In the genomic region with DNA sequence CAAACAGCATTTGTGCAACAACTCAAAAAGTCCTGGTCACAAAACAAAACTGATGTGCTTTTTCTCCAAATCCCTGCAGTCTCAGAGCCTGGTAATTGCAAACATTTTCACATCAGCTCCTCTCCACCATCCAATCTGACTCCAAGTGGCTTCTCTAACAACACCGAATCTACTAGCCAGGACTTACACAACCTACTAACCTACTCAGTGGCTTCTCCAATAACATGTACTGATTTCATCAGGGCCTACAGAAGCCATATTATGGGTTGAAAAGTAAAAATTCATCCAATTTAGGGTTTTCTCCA, we compare ENCODE assay signal across 19 cellular contexts.
DNase-seq lines count a peak whose midpoint lies in the region; ATAC-seq and TF ChIP-seq lines count a peak whose summit lies in the region.
"Had no signal": no experiment of that assay in that cellular context is flagged by ENCODE, and none has a peak within 500 bp of the region (broad histone marks: within the 10 kb centered on the region; RNA-seq: fewer than 3 reads in every experiment).

No MANE protein-coding gene starts in this region.

- no peaks in the 10 kb centered on the region for H3K9me3 ChIP-seq in stomach smooth muscle (ENCODE audit: control insufficient read depth in 2 of 2, low read length in 2 of 2)

- ATAC-seq in GM23338 = no peak
- ATAC-seq: CD8-positive, alpha-beta T cell had no signal

- H3K4me3 ChIP-seq in GM23338 (no peak overlapping the region), stomach smooth muscle (ENCODE audit: low read length in 2 of 2) (no peak overlapping the region)
- H3K4me3 ChIP-seq: skin epidermis had no signal

- H3K27me3 Mint-ChIP-seq in GM23338 (ENCODE audit: insufficient read depth, low read depth, poor library complexity) = no peaks in the 10 kb centered on the region
- H3K27me3 Mint-ChIP-seq in mesothelial cell of epicardium (ENCODE audit: low read depth) = no peaks in the 10 kb centered on the region

- H3K27me3 ChIP-seq in GM23338 (ENCODE audit: insufficient read depth) (no peaks in the 10 kb centered on the region), stomach smooth muscle (ENCODE audit: control insufficient read depth in 1 of 2, insufficient read depth in 2 of 2, low read length in 2 of 2) (no peaks in the 10 kb centered on the region)

- H3K79me2 ChIP-seq in GM23338 (replicated peaks; ENCODE audit: insufficient read depth) = no peaks in the 10 kb centered on the region

- no peak overlapping the region for H3K27ac Mint-ChIP-seq in GM23338
- peak overlapping the region; percentile 61 for H3K27ac Mint-ChIP-seq in mesothelial cell of epicardium
- H3K27ac Mint-ChIP-seq: activated CD4-positive, alpha-beta T cell treated with anti-CD3 and anti-CD28 coated beads, Interleukin-2, amount 10 ng/mL, durations not matched to agents 7 days and 5 days; CD8-positive, alpha-beta T cell had no signal

- H3F3A ChIP-seq in GM23338 (replicated peaks; ENCODE audit: low read depth) = no peaks in the 10 kb centered on the region

- H4K20me1 ChIP-seq in GM23338 (replicated peaks; ENCODE audit: insufficient read depth) = no peaks in the 10 kb centered on the region

- no peak overlapping the region for H3K27ac ChIP-seq in GM23338 (ENCODE audit: low read depth)
- peak overlapping the region; percentile 21 for H3K27ac ChIP-seq in cingulate gyrus (ENCODE audit: low read depth, low read length)
- peak overlapping the region; percentile 66 for H3K27ac ChIP-seq in stomach smooth muscle (ENCODE audit: low read length)

- H3K36me3 Mint-ChIP-seq in GM23338 (ENCODE audit: low read depth) (no peaks in the 10 kb centered on the region), mesothelial cell of epicardium (no peaks in the 10 kb centered on the region)
- H3K36me3 Mint-ChIP-seq: CD8-positive, alpha-beta T cell had no signal

- H3K4me1 Mint-ChIP-seq in GM23338 = no peaks in the 10 kb centered on the region
- peaks cover 80% of the 10 kb centered on the region for H3K4me1 Mint-ChIP-seq in mesothelial cell of epicardium
- H3K4me1 Mint-ChIP-seq: activated CD4-positive, alpha-beta T cell treated with anti-CD3 and anti-CD28 coated beads, Interleukin-2, amount 10 ng/mL, durations not matched to agents 7 days and 5 days had no signal

- H3K9me3 Mint-ChIP-seq in GM23338 = no peaks in the 10 kb centered on the region
- H3K9me3 Mint-ChIP-seq in mesothelial cell of epicardium = no peaks in the 10 kb centered on the region
- H3K9me3 Mint-ChIP-seq: activated CD4-positive, alpha-beta T cell treated with anti-CD3 and anti-CD28 coated beads, Interleukin-2, amount 10 ng/mL, durations not matched to agents 7 days and 5 days; CD8-positive, alpha-beta T cell had no signal

- DNase-seq in GM23338 (ENCODE audit: low spot score) (no peak), mesothelial cell of epicardium (ENCODE audit: low spot score in 2 of 2, unreplicated experiment in 2 of 2) (no peak), DMS79 treated with DMSO at 0.1 percent for 48 hours (lab: John Stamatoyannopoulos, UW) (no peak), dedifferentiated amniotic fluid mesenchymal stem cell (ENCODE audit: extremely low spot score) (no peak), nucleus accumbens (lab: John Stamatoyannopoulos, UW) (no peak), NCI-H345 (lab: John Stamatoyannopoulos, UW) (no peak)
- DNase-seq: activated CD4-positive, alpha-beta T cell treated with anti-CD3 and anti-CD28 coated beads, Interleukin-2, amount 10 ng/mL, durations not matched to agents 7 days and 5 days; activated CD8-positive, alpha-beta memory T cell treated with anti-CD3 and anti-CD28 coated beads, Interleukin-2, amount 50 U/mL, for 4 hours; CD8-positive, alpha-beta T cell; DMS79; glutamatergic neuron; left ventricle myocardium superior; NCI-H1694; posterior cingulate gyrus; stimulated activated CD4-positive, alpha-beta T cell treated with anti-CD3 and anti-CD28 coated beads, Interleukin-2, amount 100 ng/mL, for 48 hours; T-helper 1 cell had no signal

- H3K4me1 ChIP-seq in GM23338 (ENCODE audit: insufficient read depth) (no peaks in the 10 kb centered on the region), stomach smooth muscle (ENCODE audit: control insufficient read depth, insufficient read depth, low read length) (peaks cover 34% of the 10 kb centered on the region)

- no peak overlapping the region for H3K4me3 Mint-ChIP-seq in GM23338
- H3K4me3 Mint-ChIP-seq in mesothelial cell of epicardium = no peak overlapping the region
- H3K4me3 Mint-ChIP-seq: activated CD4-positive, alpha-beta T cell treated with anti-CD3 and anti-CD28 coated beads, Interleukin-2, amount 10 ng/mL, durations not matched to agents 7 days and 5 days; CD8-positive, alpha-beta T cell had no signal

- TF ChIP-seq CTCF in GM23338 (conservative IDR thresholded peaks at IDR 0.05; ENCODE audit: low read depth in 2 of 2) = no peak
- no peak for TF ChIP-seq CTCF in mesothelial cell of epicardium (IDR thresholded peaks at IDR 0.05; ENCODE audit: unreplicated experiment)

- H3K9ac ChIP-seq in stomach smooth muscle (ENCODE audit: low read length in 2 of 2) = no peak overlapping the region

- no peaks in the 10 kb centered on the region for H3K36me3 ChIP-seq in GM23338 (ENCODE audit: insufficient read depth)
- H3K36me3 ChIP-seq in stomach smooth muscle (ENCODE audit: control insufficient read depth in 2 of 2, insufficient read depth in 2 of 2, low read length in 2 of 2) = no peaks in the 10 kb centered on the region

- H3K4me2 ChIP-seq in GM23338 = no peak overlapping the region

- peaks cover 7% of the 10 kb centered on the region; the same call in 1 of the 2 replicates for H3K9me2 ChIP-seq in GM23338 (ENCODE audit: insufficient read depth)

- H2AFZ ChIP-seq in GM23338 = 0 out of 2 replicates have a peak overlapping the region, but pooled peaks have one; percentile 32

TF ChIP-seq in GM23338, 12 proteins besides CTCF, POLR2A, EP300 and RAD21:
- TF ChIP-seq, protein P1, sequence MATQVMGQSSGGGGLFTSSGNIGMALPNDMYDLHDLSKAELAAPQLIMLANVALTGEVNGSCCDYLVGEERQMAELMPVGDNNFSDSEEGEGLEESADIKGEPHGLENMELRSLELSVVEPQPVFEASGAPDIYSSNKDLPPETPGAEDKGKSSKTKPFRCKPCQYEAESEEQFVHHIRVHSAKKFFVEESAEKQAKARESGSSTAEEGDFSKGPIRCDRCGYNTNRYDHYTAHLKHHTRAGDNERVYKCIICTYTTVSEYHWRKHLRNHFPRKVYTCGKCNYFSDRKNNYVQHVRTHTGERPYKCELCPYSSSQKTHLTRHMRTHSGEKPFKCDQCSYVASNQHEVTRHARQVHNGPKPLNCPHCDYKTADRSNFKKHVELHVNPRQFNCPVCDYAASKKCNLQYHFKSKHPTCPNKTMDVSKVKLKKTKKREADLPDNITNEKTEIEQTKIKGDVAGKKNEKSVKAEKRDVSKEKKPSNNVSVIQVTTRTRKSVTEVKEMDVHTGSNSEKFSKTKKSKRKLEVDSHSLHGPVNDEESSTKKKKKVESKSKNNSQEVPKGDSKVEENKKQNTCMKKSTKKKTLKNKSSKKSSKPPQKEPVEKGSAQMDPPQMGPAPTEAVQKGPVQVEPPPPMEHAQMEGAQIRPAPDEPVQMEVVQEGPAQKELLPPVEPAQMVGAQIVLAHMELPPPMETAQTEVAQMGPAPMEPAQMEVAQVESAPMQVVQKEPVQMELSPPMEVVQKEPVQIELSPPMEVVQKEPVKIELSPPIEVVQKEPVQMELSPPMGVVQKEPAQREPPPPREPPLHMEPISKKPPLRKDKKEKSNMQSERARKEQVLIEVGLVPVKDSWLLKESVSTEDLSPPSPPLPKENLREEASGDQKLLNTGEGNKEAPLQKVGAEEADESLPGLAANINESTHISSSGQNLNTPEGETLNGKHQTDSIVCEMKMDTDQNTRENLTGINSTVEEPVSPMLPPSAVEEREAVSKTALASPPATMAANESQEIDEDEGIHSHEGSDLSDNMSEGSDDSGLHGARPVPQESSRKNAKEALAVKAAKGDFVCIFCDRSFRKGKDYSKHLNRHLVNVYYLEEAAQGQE (IDR thresholded peaks at IDR 0.05; ENCODE audit: unreplicated experiment) = no peak
- TF ChIP-seq POLR2AphosphoS5 (IDR thresholded peaks at IDR 0.05; ENCODE audit: low read depth) (no peak), ZNF114 (CRISPR knock-in tag; IDR thresholded peaks at IDR 0.05) (no peak), NANOG (IDR thresholded peaks at IDR 0.05; ENCODE audit: borderline replicate concordance) (no peak), ZNF331 (CRISPR knock-in tag; IDR thresholded peaks at IDR 0.05; ENCODE audit: low read depth) (no peak)
